19 cellular contexts compared by ENCODE assay signal in the genomic region with DNA sequence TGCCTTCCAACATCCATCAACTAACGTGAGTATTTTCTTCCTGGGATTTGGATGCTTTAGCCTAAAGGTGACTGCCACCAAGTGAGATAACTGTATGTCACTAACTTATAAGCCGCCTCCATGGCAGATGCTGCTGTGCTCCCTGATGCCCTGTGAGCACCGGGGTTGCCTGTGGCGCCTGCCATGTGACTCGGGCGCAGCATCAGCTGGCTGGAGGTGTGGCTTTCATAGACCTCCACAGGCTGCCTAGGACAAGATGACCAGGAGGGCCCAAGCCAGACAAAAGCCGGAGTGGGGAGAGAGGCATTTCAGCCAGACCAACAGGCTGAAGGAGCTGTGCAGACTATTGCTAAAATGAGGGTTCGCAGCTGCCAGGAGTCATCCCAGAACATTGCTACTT.
"Had no signal": no experiment of that assay in that cellular context is flagged by ENCODE, and none has a peak within 500 bp of the region (broad histone marks: within the 10 kb centered on the region; RNA-seq: fewer than 3 reads in every experiment).

No MANE protein-coding gene starts in this region.

- H3K9me3 ChIP-seq: neutrophil, pancreas, sigmoid colon, tibial artery had no signal

- H3K27ac Mint-ChIP-seq: natural killer cell treated with Interleukin-12 subunit alpha and Interleukin-12 subunit beta and Interleukin-15 and Interleukin-18, amount 100 ng/mL, for 72 hours had no signal

- ATAC-seq: activated CD4-positive, CD25-positive, alpha-beta regulatory T cell treated with anti-CD3 and anti-CD28 coated beads, Interleukin-2, amount 50 U/mL, for 24 hours; activated T-helper 17 cell treated with anti-CD3 and anti-CD28 coated beads, Interleukin-2, amount 50 U/mL, for 72 hours; left cardiac atrium; natural killer cell treated with Interleukin-12 subunit alpha and Interleukin-12 subunit beta and Interleukin-15 and Interleukin-18, amount 100 ng/mL, for 72 hours; pancreas; SK-N-SH treated with all-trans-retinoic acid at 6 μM for 48 hours; T-cell had no signal

- H3K27me3 ChIP-seq: hepatocyte, neutrophil, pancreas, sigmoid colon, tibial artery had no signal

- H3K27me3 Mint-ChIP-seq: activated T-helper 17 cell treated with anti-CD3 and anti-CD28 coated beads, Interleukin-2, amount 50 U/mL, for 72 hours; dendritic cell treated with granulocyte-macrophage colony-stimulating factor and Interleukin-4, amounts not matched to agents 40 ng/mL and 50 ng/mL, for 4 days; natural killer cell treated with Interleukin-12 subunit alpha and Interleukin-12 subunit beta and Interleukin-15 and Interleukin-18, amount 100 ng/mL, for 72 hours; T-cell had no signal

- H3K27ac ChIP-seq: hepatocyte, pancreas, tibial artery had no signal

- H3K4me3 ChIP-seq: hepatocyte, pancreas, sigmoid colon, tibial artery had no signal

- H3K4me1 ChIP-seq: tibial artery had no signal

- DNase-seq: activated naive CD4-positive, alpha-beta T cell treated with anti-CD3 and anti-CD28 coated beads, Interleukin-2, amount 50 U/mL, for 16 hours; amniotic stem cell; effector CD8-positive, alpha-beta T cell; left cardiac atrium; mesenchymal stem cell; pancreas; sigmoid colon; stimulated activated naive CD4-positive, alpha-beta T cell; substantia nigra; T-cell; T1000; tibial artery had no signal

- H3K9me3 Mint-ChIP-seq: activated T-helper 17 cell treated with anti-CD3 and anti-CD28 coated beads, Interleukin-2, amount 50 U/mL, for 72 hours; dendritic cell treated with granulocyte-macrophage colony-stimulating factor and Interleukin-4, amounts not matched to agents 40 ng/mL and 50 ng/mL, for 4 days; natural killer cell treated with Interleukin-12 subunit alpha and Interleukin-12 subunit beta and Interleukin-15 and Interleukin-18, amount 100 ng/mL, for 72 hours; T-cell had no signal

- H3K4me3 Mint-ChIP-seq: activated T-helper 17 cell treated with anti-CD3 and anti-CD28 coated beads, Interleukin-2, amount 50 U/mL, for 72 hours; dendritic cell treated with granulocyte-macrophage colony-stimulating factor and Interleukin-4, amounts not matched to agents 40 ng/mL and 50 ng/mL, for 4 days; natural killer cell treated with Interleukin-12 subunit alpha and Interleukin-12 subunit beta and Interleukin-15 and Interleukin-18, amount 100 ng/mL, for 72 hours; T-cell had no signal
